Comparison of ENCODE assay signal across 8 cellular contexts in genomic region chr11:43579171-43579918, GRCh38.
DNase-seq lines count a peak whose midpoint lies in the region; ATAC-seq and TF ChIP-seq lines count a peak whose summit lies in the region.

No MANE protein-coding gene starts in this region.

- H3K4me1 Mint-ChIP-seq in activated naive CD8-positive, alpha-beta T cell treated with anti-CD3 and anti-CD28 coated beads, Interleukin-2, amount 50 U/mL, for 24 hours, result peaks cover 49% of the 10 kb centered on the region

- TF ChIP-seq CTCF in BE2C (IDR thresholded peaks at IDR 0.05; ENCODE audit: low read depth, low read length), result peak; percentile 29; the same call in 1 of the 2 replicates

- peak overlapping the region; percentile 66 for H3K4me3 Mint-ChIP-seq in activated naive CD8-positive, alpha-beta T cell treated with anti-CD3 and anti-CD28 coated beads, Interleukin-2, amount 50 U/mL, for 24 hours

- H3K9me3 Mint-ChIP-seq in activated naive CD8-positive, alpha-beta T cell treated with anti-CD3 and anti-CD28 coated beads, Interleukin-2, amount 50 U/mL, for 24 hours, result no peaks in the 10 kb centered on the region

- peaks cover 91% of the 10 kb centered on the region for H3K27me3 Mint-ChIP-seq in activated naive CD8-positive, alpha-beta T cell treated with anti-CD3 and anti-CD28 coated beads, Interleukin-2, amount 50 U/mL, for 24 hours

- no peaks in the 10 kb centered on the region for H3K36me3 Mint-ChIP-seq in activated naive CD8-positive, alpha-beta T cell treated with anti-CD3 and anti-CD28 coated beads, Interleukin-2, amount 50 U/mL, for 24 hours (ENCODE audit: low read depth)

- no peaks in the 10 kb centered on the region for H3K36me3 ChIP-seq in BE2C
- no peaks in the 10 kb centered on the region for H3K36me3 ChIP-seq in iPS-18a (ENCODE audit: control insufficient read depth, low read depth, low read length)

- DNase-seq in BE2C (peak; percentile 60), NCI-H748 treated with DMSO at 0.1 percent for 48 hours (lab: John Stamatoyannopoulos, UW) (peak; percentile 26)
- peak; percentile 61 for DNase-seq in activated naive CD8-positive, alpha-beta T cell treated with anti-CD3 and anti-CD28 coated beads, Interleukin-2, amount 50 U/mL, for 24 hours
- peak; percentile 75 for DNase-seq in stimulated activated CD4-positive, alpha-beta T cell treated with anti-CD3 and anti-CD28 coated beads, Interleukin-15, amount 100 ng/mL, for 24 hours

- no peak overlapping the region for H3K9ac ChIP-seq in iPS-18a (ENCODE audit: low read length)

- no peaks in the 10 kb centered on the region for H3K9me3 ChIP-seq in BE2C
- H3K9me3 ChIP-seq in iPS-18a (ENCODE audit: control insufficient read depth, low read depth, low read length), result no peaks in the 10 kb centered on the region

- H3K27me3 ChIP-seq in BE2C (peaks cover 30% of the 10 kb centered on the region), iPS-18a (ENCODE audit: control insufficient read depth, insufficient read depth, low read length) (peaks cover 99% of the 10 kb centered on the region)

- H3K4me1 ChIP-seq in BE2C (no peaks in the 10 kb centered on the region), iPS-18a (ENCODE audit: control insufficient read depth, low read depth, low read length) (peaks cover 29% of the 10 kb centered on the region)

- H3K4me3 ChIP-seq in BE2C (ENCODE audit: low read depth, low read length), result peak overlapping the region; percentile 56
- peak overlapping the region; percentile 77 for H3K4me3 ChIP-seq in iPS-18a (ENCODE audit: low read length)

- ATAC-seq in GM19455 (IDR thresholded peaks at IDR 0.05; ENCODE audit: unreplicated experiment) (peak; percentile 54), HG03439 (IDR thresholded peaks at IDR 0.05; ENCODE audit: unreplicated experiment) (no peak), HG03378 (IDR thresholded peaks at IDR 0.05; ENCODE audit: unreplicated experiment) (no peak)
- peak; percentile 51 for ATAC-seq in activated naive CD8-positive, alpha-beta T cell treated with anti-CD3 and anti-CD28 coated beads, Interleukin-2, amount 50 U/mL, for 24 hours

- no peak overlapping the region for H3K27ac Mint-ChIP-seq in activated naive CD8-positive, alpha-beta T cell treated with anti-CD3 and anti-CD28 coated beads, Interleukin-2, amount 50 U/mL, for 24 hours

- H3K27ac ChIP-seq in iPS-18a (ENCODE audit: low read length), result no peak overlapping the region

Comparison
In these comparisons a context has a peak if more than half of its experiments do, and no peak if none do; other contexts are left out.
1. ATAC-seq: peak in GM19455 (single experiment) and activated naive CD8-positive, alpha-beta T cell treated with anti-CD3 and anti-CD28 coated beads, Interleukin-2, amount 50 U/mL, for 24 hours (single experiment); none in HG03439 (single experiment) and HG03378 (single experiment).
2. Peak in every context shown above with its lines, with median percentiles within 50 percentile points of each other: DNase-seq.